Comparison of ENCODE assay signal across 28 cellular contexts in genomic region chr12:2457215-2458112, GRCh38.
DNase-seq lines count a peak whose midpoint lies in the region; ATAC-seq, FAIRE-seq and TF ChIP-seq lines count a peak whose summit lies in the region.
"Had no signal": no experiment of that assay in that cellular context is flagged by ENCODE, and none has a peak within 500 bp of the region (broad histone marks: within the 10 kb centered on the region; RNA-seq: fewer than 3 reads in every experiment).

No MANE protein-coding gene starts in this region.

- BruUV-seq in K562 (replicated peaks; lab: Mats Ljungman, UMichigan) = no TSS peak

- H3K27me3 ChIP-seq in K562 (ENCODE audit: control insufficient read depth in 2 of 2, insufficient read depth in 2 of 2, low read length in 2 of 2) (peaks cover 0 to 47% of the 10 kb centered on the region in 2 experiments; a peak in 3 of 5 replicates), right cardiac atrium (ENCODE audit: control insufficient read depth, insufficient read depth) (no peaks in the 10 kb centered on the region), subcutaneous abdominal adipose tissue (ENCODE audit: control insufficient read depth in 5 of 5, insufficient read depth in 4 of 5, low read length in 5 of 5) (no peaks in the 10 kb centered on the region), body of pancreas (no peaks in the 10 kb centered on the region)
- H3K27me3 ChIP-seq: cardiac muscle cell, suprapubic skin had no signal

- no peak overlapping the region for H3K4me2 ChIP-seq in K562 (ENCODE audit: insufficient read depth, low read length)

- no peaks in the 10 kb centered on the region for H3K9me1 ChIP-seq in K562 (ENCODE audit: control insufficient read depth, insufficient read depth, low read length)

- intact Hi-C loops in K562 (cut with micrococcal nuclease) (no loop called here), right cardiac atrium (cut with DNase I) (no loop called here), body of pancreas (cut with DNase I) (no loop called here)

- no peak for FAIRE-seq in K562 (lab: Jason Lieb, UNC)

- DNase-seq in NCI-H510A treated with DMSO at 0.1 percent for 48 hours (lab: John Stamatoyannopoulos, UW) (peak; percentile 35), NCI-H510A (lab: John Stamatoyannopoulos, UW) (no peak), K562 (ENCODE audit: extremely low read depth in 1 of 4, low spot score in 3 of 4) (peak; percentile 20 to 50 (median 36)), right cardiac atrium (no peak), body of pancreas (no peak), NCI-H146 treated with DMSO at 0.1 percent for 48 hours (lab: John Stamatoyannopoulos, UW; ENCODE audit: unreplicated experiment) (no peak), cerebellar nuclear complex (lab: John Stamatoyannopoulos, UW) (no peak)
- DNase-seq: 8988T; activated CD4-positive, alpha-beta T cell treated with anti-CD3 and anti-CD28 coated beads, Interleukin-2, amount 10 ng/mL, durations not matched to agents 7 days and 5 days; activated effector memory CD4-positive, alpha-beta T cell treated with Interleukin-2 at 50 U/mL for 16 hours; anterior cingulate cortex; foreskin fibroblast; GDM1; GOT3; head of caudate nucleus; kidney glomerular epithelial cell; natural killer cell; NK-92 treated with Interleukin-12 subunit alpha and Interleukin-12 subunit beta, amount 100 ng/mL, for 24 hours; stimulated activated naive B cell treated with anti-CD40 and anti-IgM and Interleukin-4, amounts not matched to agents 10 μg/mL and 1 μg/mL and 100 μg/mL, for 72 hours; SW 1271; T1000 had no signal

- H3K9me3 ChIP-seq in K562 (replicated peaks; ENCODE audit: control insufficient read depth, insufficient read depth, low read depth, low read length) (no peaks in the 10 kb centered on the region), right cardiac atrium (ENCODE audit: control insufficient read depth, low read length) (no peaks in the 10 kb centered on the region), subcutaneous abdominal adipose tissue (ENCODE audit: control insufficient read depth in 5 of 5, low read length in 5 of 5) (no peaks in the 10 kb centered on the region), body of pancreas (no peaks in the 10 kb centered on the region)
- H3K9me3 ChIP-seq: suprapubic skin had no signal

- H3K4me3 ChIP-seq in K562 = no peak overlapping the region
- no peak overlapping the region for H3K4me3 ChIP-seq in right cardiac atrium (ENCODE audit: low read length)
- no peak overlapping the region for H3K4me3 ChIP-seq in subcutaneous abdominal adipose tissue (ENCODE audit: low read depth in 1 of 5, low read length in 5 of 5)
- H3K4me3 ChIP-seq in body of pancreas = no peak overlapping the region
- H3K4me3 ChIP-seq: cardiac muscle cell, skin epidermis, suprapubic skin had no signal

- no peaks in the 10 kb centered on the region; a peak in 1 of 5 replicates for H3K4me1 ChIP-seq in K562 (replicated peaks in 1 of 2; ENCODE audit: control insufficient read depth in 2 of 2, insufficient read depth in 2 of 2, low read length in 2 of 2)
- H3K4me1 ChIP-seq in right cardiac atrium (ENCODE audit: control insufficient read depth, insufficient read depth, low read length) = peaks cover 2% of the 10 kb centered on the region
- peaks cover 6 to 48% (median 14%) of the 10 kb centered on the region in 5 donors for H3K4me1 ChIP-seq in subcutaneous abdominal adipose tissue (ENCODE audit: control insufficient read depth in 5 of 5, insufficient read depth in 5 of 5, low read length in 5 of 5)
- no peaks in the 10 kb centered on the region for H3K4me1 ChIP-seq in body of pancreas
- H3K4me1 ChIP-seq: suprapubic skin had no signal

- H2AFZ ChIP-seq in K562 (ENCODE audit: low read depth, low read length) = no peak overlapping the region

- in situ Hi-C loops in K562 (cut with MboI) = no loop called here

- H3K79me2 ChIP-seq in K562 (ENCODE audit: control insufficient read depth, insufficient read depth, low read length) = no peaks in the 10 kb centered on the region

- ATAC-seq in K562 (peak; percentile 78), right cardiac atrium (peak in 1 of 2 donors; percentile 65), body of pancreas (no peak)
- ATAC-seq: esophagus mucosa; natural killer cell; Panc1; stimulated activated naive B cell treated with anti-CD40 and anti-IgM and Interleukin-4, amounts not matched to agents 10 μg/mL and 1 μg/mL and 100 μg/mL, for 72 hours had no signal

- TF ChIP-seq RAD21 in K562 (CRISPR knock-in tag; conservative IDR thresholded peaks at IDR 0.05 in 1 of 2, IDR thresholded peaks at IDR 0.05 in 1 of 2) = no peak

- H4K20me1 ChIP-seq in K562 (replicated peaks; ENCODE audit: control insufficient read depth, insufficient read depth, low read length) = no peaks in the 10 kb centered on the region

- no peak for TF ChIP-seq EP300 in K562 (IDR thresholded peaks at IDR 0.05; ENCODE audit: low read length)

- TF ChIP-seq POLR2A in K562 (conservative IDR thresholded peaks at IDR 0.05) = no peak
- no peak for TF ChIP-seq POLR2A in body of pancreas (IDR thresholded peaks at IDR 0.05)

- POLR2A ChIA-PET in K562 (lab: Yijun Ruan, JAX) = no interaction called here

- H3K27ac ChIP-seq in K562 (ENCODE audit: extremely low read depth, low read depth, low read length) = no peak overlapping the region
- peak overlapping the region; percentile 33 for H3K27ac ChIP-seq in right cardiac atrium (ENCODE audit: low read length)
- H3K27ac ChIP-seq in subcutaneous abdominal adipose tissue (ENCODE audit: low read depth, low read length) = peak overlapping the region; percentile 11
- H3K27ac ChIP-seq in body of pancreas = no peak overlapping the region
- H3K27ac ChIP-seq: C4-2B, cardiac muscle cell, suprapubic skin had no signal

- H3K9ac ChIP-seq in K562 (ENCODE audit: insufficient read depth in 1 of 2, low read depth in 2 of 2, low read length in 2 of 2) = no peak overlapping the region
- H3K9ac ChIP-seq in subcutaneous abdominal adipose tissue (ENCODE audit: low read length in 5 of 5) = no peak overlapping the region

- CTCF ChIA-PET in K562 (lab: Yijun Ruan, JAX; ENCODE audit: low intra/inter-chr PET ratio) = no interaction called here

- 1% methylated on average over 19 of the region's 24 CpGs for WGBS in K562 (ENCODE audit: insufficient coverage, low coverage, missing lambda C conversion rate)
- WGBS in right cardiac atrium = 84% methylated on average over 24 of the region's 24 CpGs
- WGBS in body of pancreas, 2 donors = 69 to 72% methylated on average over 18 to 24 of the region's 24 CpGs

- no peaks in the 10 kb centered on the region for H3K36me3 ChIP-seq in K562 (ENCODE audit: control insufficient read depth, insufficient read depth, low read length)
- no peaks in the 10 kb centered on the region for H3K36me3 ChIP-seq in subcutaneous abdominal adipose tissue (ENCODE audit: control insufficient read depth in 5 of 5, insufficient read depth in 5 of 5, low read length in 5 of 5)
- H3K36me3 ChIP-seq in body of pancreas (replicated peaks in 1 of 2; ENCODE audit: insufficient read depth in 1 of 2, low read depth in 2 of 2) = no peaks in the 10 kb centered on the region
- H3K36me3 ChIP-seq: suprapubic skin had no signal

- peak; percentile 26 to 55 (median 39); a peak in 3 of 6 replicates for TF ChIP-seq CTCF in K562 (IDR thresholded peaks at IDR 0.05 in 2 of 3, conservative IDR thresholded peaks at IDR 0.05 in 1 of 3; ENCODE audit: insufficient read depth in 2 of 3, low read depth in 1 of 3, low read length in 3 of 3)
- TF ChIP-seq CTCF in body of pancreas (IDR thresholded peaks at IDR 0.05) = no peak

TF ChIP-seq in K562, 482 proteins besides CTCF, POLR2A, EP300 and RAD21:
- TF ChIP-seq SAFB (IDR thresholded peaks at IDR 0.05; ENCODE audit: borderline replicate concordance, low read depth, low read length) (no peak), CTCFL (IDR thresholded peaks at IDR 0.05; ENCODE audit: borderline replicate concordance, insufficient read depth, low read depth, low read length, poor library complexity, severe bottlenecking) (peak; percentile 67), NRF1 (conservative IDR thresholded peaks at IDR 0.05 in 1 of 2, IDR thresholded peaks at IDR 0.05 in 1 of 2) (0 out of 4 replicates have a peak, but pooled peaks of 1 of the 2 experiments have one; percentile 13)

Comparison
In these comparisons a context has a peak if more than half of its experiments do, and no peak if none do; other contexts are left out.
1. DNase-seq: peak in NCI-H510A treated with DMSO at 0.1 percent for 48 hours (single experiment) and K562 (4 of 4); none in NCI-H510A (single experiment), right cardiac atrium (0 of 3), body of pancreas (0 of 4), NCI-H146 treated with DMSO at 0.1 percent for 48 hours (single experiment) and cerebellar nuclear complex (0 of 2).
2. H3K27ac ChIP-seq: peak in right cardiac atrium (single experiment) and subcutaneous abdominal adipose tissue (single experiment); none in K562 (single experiment) and body of pancreas (0 of 4).
3. CTCF ChIP-seq: peak in K562 (3 of 3); none in body of pancreas (0 of 7).